18 cellular contexts compared by ENCODE assay signal in the genomic region with DNA sequence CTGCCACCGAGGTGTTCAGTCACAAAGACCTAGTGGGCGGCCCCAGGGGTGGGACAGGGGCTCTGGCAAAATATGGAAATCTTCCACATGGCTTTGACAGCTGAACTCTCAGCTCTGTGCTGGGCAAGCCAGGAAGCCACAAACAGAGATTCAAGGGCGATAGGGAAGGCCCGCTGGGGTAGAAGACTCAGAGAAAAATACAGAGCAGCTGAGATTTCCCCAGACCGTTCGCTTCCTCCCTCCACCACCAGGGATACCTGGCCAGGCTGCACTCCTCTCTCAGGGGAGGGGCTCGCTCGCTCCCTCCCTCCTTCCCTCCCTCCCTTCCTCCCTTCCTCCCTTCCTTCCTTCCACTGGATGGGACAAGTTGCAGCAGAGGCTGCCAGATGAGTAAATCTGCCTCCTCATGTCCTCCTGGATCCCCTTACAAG.
DNase-seq lines count a peak whose midpoint lies in the region; ATAC-seq, FAIRE-seq and TF ChIP-seq lines count a peak whose summit lies in the region.
"Had no signal": no experiment of that assay in that cellular context is flagged by ENCODE, and none has a peak within 500 bp of the region (broad histone marks: within the 10 kb centered on the region; RNA-seq: fewer than 3 reads in every experiment).

No MANE protein-coding gene starts in this region.

- WGBS in body of pancreas, 2 donors: 62 to 75% methylated on average over 6 to 8 of the region's 8 CpGs
- WGBS in mesenchymal stem cell: 81% methylated on average over 8 of the region's 8 CpGs

- no peaks in the 10 kb centered on the region for H3K27me3 ChIP-seq in GM06990 (replicated peaks; ENCODE audit: control insufficient read depth, insufficient read depth, low read length)
- H3K27me3 ChIP-seq in HCT116 (ENCODE audit: insufficient read depth, low read length): no peaks in the 10 kb centered on the region
- H3K27me3 ChIP-seq in body of pancreas: no peaks in the 10 kb centered on the region
- no peaks in the 10 kb centered on the region for H3K27me3 ChIP-seq in mesenchymal stem cell (ENCODE audit: control insufficient read depth in 1 of 2, insufficient read depth in 1 of 2, low read length in 2 of 2)

- H2AFZ ChIP-seq in HCT116 (ENCODE audit: low read depth, low read length, poor library complexity, severe bottlenecking): no peak overlapping the region
- no peak overlapping the region for H2AFZ ChIP-seq in mesenchymal stem cell (ENCODE audit: low read depth, low read length)

- TF ChIP-seq POLR2A in HCT116 (IDR thresholded peaks at IDR 0.05; ENCODE audit: borderline replicate concordance, extremely low read depth, insufficient read depth, insufficient read length) (no peak), body of pancreas (IDR thresholded peaks at IDR 0.05) (no peak), H54 (IDR thresholded peaks at IDR 0.05; ENCODE audit: low read depth, low read length) (no peak)

- intact Hi-C loops in HCT116 (cut with micrococcal nuclease): no loop called here
- intact Hi-C loops in body of pancreas (cut with DNase I): no loop called here

- H2AK5ac ChIP-seq in mesenchymal stem cell (ENCODE audit: low read length, severe bottlenecking): no peak overlapping the region

- H3K18ac ChIP-seq in mesenchymal stem cell (ENCODE audit: low read depth in 1 of 2, low read length in 2 of 2): peak overlapping the region in 1 of 2 experiments; percentile 61

- no peak overlapping the region for H3K4me3 ChIP-seq in GM06990 (replicated peaks; ENCODE audit: low read depth, low read length)
- H3K4me3 ChIP-seq in HCT116 (replicated peaks in 1 of 2; ENCODE audit: low read depth in 1 of 2, low read length in 2 of 2): no peak overlapping the region
- no peak overlapping the region for H3K4me3 ChIP-seq in body of pancreas
- H3K4me3 ChIP-seq in mesenchymal stem cell (ENCODE audit: insufficient read depth in 1 of 2, low read depth in 1 of 2, low read length in 2 of 2): no peak overlapping the region
- H3K4me3 ChIP-seq: psoas muscle had no signal

- H2BK12ac ChIP-seq in mesenchymal stem cell (ENCODE audit: low read length in 2 of 2): no peak overlapping the region

- H2BK5ac ChIP-seq in mesenchymal stem cell (ENCODE audit: low read depth, low read length, poor library complexity, severe bottlenecking): no peak overlapping the region

- TF ChIP-seq CTCF in GM06990 (IDR thresholded peaks at IDR 0.05; ENCODE audit: insufficient read depth, low read length, poor library complexity, severe bottlenecking) (peak; percentile 24), HCT116 (IDR thresholded peaks at IDR 0.05 in 2 of 3, conservative IDR thresholded peaks at IDR 0.05 in 1 of 3; ENCODE audit: borderline replicate concordance in 1 of 3, insufficient read depth in 1 of 3, low read depth in 2 of 3, low read length in 2 of 3) (no peak), body of pancreas (IDR thresholded peaks at IDR 0.05) (no peak)

- peak; percentile 80 for ATAC-seq in HCT116
- peak; percentile 35 for ATAC-seq in body of pancreas
- no peak for ATAC-seq in GM21576 (IDR thresholded peaks at IDR 0.05; ENCODE audit: unreplicated experiment)
- no peak for ATAC-seq in GM21529 (IDR thresholded peaks at IDR 0.05; ENCODE audit: unreplicated experiment)
- no peak for ATAC-seq in GM21526 (IDR thresholded peaks at IDR 0.05; ENCODE audit: low FRiP score, unreplicated experiment)
- ATAC-seq: activated CD4-positive, CD25-positive, alpha-beta regulatory T cell treated with anti-CD3 and anti-CD28 coated beads, Interleukin-2, amount 50 U/mL, for 24 hours; psoas muscle had no signal

- H3K27ac ChIP-seq in HCT116 (ENCODE audit: low read depth, low read length) (no peak overlapping the region), body of pancreas (no peak overlapping the region), mesenchymal stem cell (ENCODE audit: low read length, poor library complexity, severe bottlenecking) (no peak overlapping the region)
- H3K27ac ChIP-seq: HL-60, psoas muscle had no signal

- no peaks in the 10 kb centered on the region for H4K20me1 ChIP-seq in HCT116 (ENCODE audit: insufficient read depth)

- RAD21 ChIA-PET in HCT116 (lab: Charles Lee; ENCODE audit: low non-redundant PET in 1 of 2, low total read pairs in 2 of 2, uncharacterized antibody in 2 of 2, unreplicated experiment in 2 of 2): no interaction called here

- H3K9ac ChIP-seq in HCT116 (ENCODE audit: low read length) (no peak overlapping the region), mesenchymal stem cell (ENCODE audit: low read length) (no peak overlapping the region)

- CTCF ChIA-PET in HCT116 (lab: Charles Lee): no interaction called here

- POLR2A ChIA-PET in HCT116 (lab: Charles Lee): no interaction called here

- peak overlapping the region; percentile 40 for H4K91ac ChIP-seq in mesenchymal stem cell (ENCODE audit: low read length)

- peaks cover 33% of the 10 kb centered on the region for H3K79me1 ChIP-seq in mesenchymal stem cell (replicated peaks; ENCODE audit: low read length, poor library complexity, severe bottlenecking)

- no peaks in the 10 kb centered on the region for H3K9me2 ChIP-seq in HCT116 (ENCODE audit: insufficient read depth)

- no peaks in the 10 kb centered on the region for H3K79me2 ChIP-seq in HCT116 (ENCODE audit: insufficient read depth, low read length)

- H3K4ac ChIP-seq in mesenchymal stem cell (ENCODE audit: low read depth in 1 of 2, low read length in 2 of 2): no peak overlapping the region

- no peak overlapping the region for H2BK15ac ChIP-seq in mesenchymal stem cell (ENCODE audit: low read depth, poor library complexity, severe bottlenecking)

- DNase-seq in GM06990 (ENCODE audit: extremely low read depth, insufficient read length) (no peak), HCT116 (ENCODE audit: low read depth, low spot score) (no peak), body of pancreas (no peak), mesenchymal stem cell (no peak), H54 (ENCODE audit: insufficient read length, low spot score) (no peak)
- DNase-seq: DMS153; HFFc6; NCI-H1436; NCI-H446; OCI-M1; psoas muscle; stimulated activated CD4-positive, alpha-beta T cell treated with anti-CD3 and anti-CD28 coated beads, Interleukin-15, amount 100 ng/mL, for 24 hours; SW 1271 had no signal

- H3K4me1 ChIP-seq in HCT116 (ENCODE audit: control insufficient read depth in 1 of 2, insufficient read depth in 2 of 2, low read length in 2 of 2) (no peaks in the 10 kb centered on the region), body of pancreas (no peaks in the 10 kb centered on the region), mesenchymal stem cell (ENCODE audit: control insufficient read depth, insufficient read depth, low read depth, low read length) (peaks cover 5% of the 10 kb centered on the region)
- H3K4me1 ChIP-seq: psoas muscle had no signal

- TF ChIP-seq RAD21 in HCT116 (IDR thresholded peaks at IDR 0.05; ENCODE audit: low read depth): no peak

- no peak overlapping the region for H3K4me2 ChIP-seq in HCT116 (ENCODE audit: low read length)
- no peak overlapping the region for H3K4me2 ChIP-seq in mesenchymal stem cell (ENCODE audit: low read length, poor library complexity, severe bottlenecking)

- H3K9me3 ChIP-seq in HCT116 (ENCODE audit: control insufficient read depth in 1 of 2, insufficient read depth in 1 of 2, low read depth in 1 of 2, low read length in 2 of 2): no peaks in the 10 kb centered on the region
- no peaks in the 10 kb centered on the region for H3K9me3 ChIP-seq in body of pancreas
- no peaks in the 10 kb centered on the region for H3K9me3 ChIP-seq in mesenchymal stem cell (ENCODE audit: control insufficient read depth, low read length)
- H3K9me3 ChIP-seq: psoas muscle had no signal

- BruUV-seq in HCT116 (replicated peaks; lab: Mats Ljungman, UMichigan): no TSS peak

- H2BK120ac ChIP-seq in mesenchymal stem cell (ENCODE audit: low read depth, low read length): no peak overlapping the region

- peaks cover 3% of the 10 kb centered on the region for H3K36me3 ChIP-seq in GM06990 (ENCODE audit: control insufficient read depth, insufficient read depth, low read length)
- no peaks in the 10 kb centered on the region for H3K36me3 ChIP-seq in HCT116 (ENCODE audit: control insufficient read depth in 1 of 2, insufficient read depth in 2 of 2, low read length in 2 of 2)
- H3K36me3 ChIP-seq in body of pancreas (replicated peaks in 1 of 2; ENCODE audit: insufficient read depth in 1 of 2, low read depth in 2 of 2): no peaks in the 10 kb centered on the region
- H3K36me3 ChIP-seq in mesenchymal stem cell (ENCODE audit: control insufficient read depth in 1 of 2, insufficient read depth in 2 of 2, low read depth in 1 of 2, low read length in 2 of 2): peaks cover 0 to 8% of the 10 kb centered on the region in 2 experiments

- H4K8ac ChIP-seq in mesenchymal stem cell (ENCODE audit: low read length): no peak overlapping the region

- no peak overlapping the region for H3K14ac ChIP-seq in mesenchymal stem cell (ENCODE audit: low read length in 2 of 2)

- no peak overlapping the region for H3K23ac ChIP-seq in mesenchymal stem cell (ENCODE audit: low read length in 2 of 2)

- no peak for FAIRE-seq in H54 (lab: Jason Lieb, UNC)

TF ChIP-seq in HCT116, 20 proteins besides CTCF, POLR2A, EP300 and RAD21:
- TF ChIP-seq CEBPB (IDR thresholded peaks at IDR 0.05; ENCODE audit: low read depth) (no peak), SIN3A (IDR thresholded peaks at IDR 0.05; ENCODE audit: low read depth) (no peak), ZNF274 (IDR thresholded peaks at IDR 0.05; ENCODE audit: low read depth, low read length) (no peak), YY1 (IDR thresholded peaks at IDR 0.05; ENCODE audit: extremely low read depth, insufficient replicate concordance, low read depth, low read length) (no peak), FOSL1 (IDR thresholded peaks at IDR 0.05; ENCODE audit: low read depth) (no peak), SRF (IDR thresholded peaks at IDR 0.05; ENCODE audit: low read depth) (no peak), JUND (IDR thresholded peaks at IDR 0.05) (no peak), ELF1 (IDR thresholded peaks at IDR 0.05; ENCODE audit: borderline replicate concordance, low read depth) (no peak)
- TF ChIP-seq, protein P1, sequence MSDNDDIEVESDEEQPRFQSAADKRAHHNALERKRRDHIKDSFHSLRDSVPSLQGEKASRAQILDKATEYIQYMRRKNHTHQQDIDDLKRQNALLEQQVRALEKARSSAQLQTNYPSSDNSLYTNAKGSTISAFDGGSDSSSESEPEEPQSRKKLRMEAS (IDR thresholded peaks at IDR 0.05): no peak
TF ChIP-seq in HCT116: peak in this region for 0.

Comparison
In these comparisons a context has a peak if more than half of its experiments do, and no peak if none do; other contexts are left out.
1. ATAC-seq: peak in HCT116 (single experiment) and body of pancreas (single experiment); none in GM21576 (single experiment), GM21529 (single experiment) and GM21526 (single experiment).